14 cellular contexts compared by ENCODE assay signal in the genomic region with DNA sequence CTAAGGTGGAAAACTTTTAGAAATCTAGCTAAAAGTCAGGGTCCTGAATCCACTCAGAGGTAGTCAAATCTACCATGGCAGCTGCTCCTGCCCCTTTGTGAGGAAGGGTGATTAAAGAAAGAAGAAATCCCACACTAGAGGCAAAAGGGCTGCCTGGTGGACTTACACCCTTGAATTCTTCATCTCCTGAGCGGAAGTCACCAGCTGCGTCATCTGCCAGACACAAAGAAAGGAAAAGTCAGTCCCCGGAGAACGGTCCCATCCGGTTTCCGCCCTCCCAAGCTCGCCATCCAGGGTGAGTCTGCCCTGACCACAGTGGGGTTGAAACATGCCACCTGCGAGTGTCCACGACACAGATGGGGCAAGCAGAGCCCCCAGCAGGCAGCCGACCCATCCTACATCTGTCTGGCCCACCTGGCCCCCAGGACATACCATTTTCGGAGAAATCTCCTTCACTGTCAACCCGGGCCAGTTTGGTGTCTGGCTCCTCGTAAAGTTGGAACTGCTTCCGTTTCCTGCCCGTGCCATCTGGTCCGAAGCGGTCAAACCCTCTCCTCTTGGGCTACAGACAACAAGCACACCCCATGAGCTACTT. TPM values are rescaled to one million over a fixed set of nuclear protein-coding genes. Genes with fewer than 3 reads are reported as not detected.
DNase-seq lines count a peak whose midpoint lies in the region; ATAC-seq and TF ChIP-seq lines count a peak whose summit lies in the region.
"Had no signal": no experiment of that assay in that cellular context is flagged by ENCODE, and none has a peak within 500 bp of the region (broad histone marks: within the 10 kb centered on the region; RNA-seq: fewer than 3 reads in every experiment).

No MANE protein-coding gene starts in this region.

- TF ChIP-seq CTCF in osteoblast (IDR thresholded peaks at IDR 0.05; ENCODE audit: extremely low read depth, low read depth, low read length), result no peak

- ATAC-seq in activated CD4-positive, alpha-beta T cell treated with anti-CD3 and anti-CD28 coated beads for 36 hours, result no peak

- H3K36me3 ChIP-seq in osteoblast (ENCODE audit: insufficient read depth, low read length), result peaks cover 59% of the 10 kb centered on the region

- H3K79me2 ChIP-seq in osteoblast (ENCODE audit: insufficient read depth, low read length), result peaks cover 67% of the 10 kb centered on the region

- CTCF ChIA-PET in activated CD4-positive, alpha-beta T cell treated with anti-CD3 and anti-CD28 coated beads for 36 hours (lab: Charles Lee), result interaction anchor here (0.5 to 1.0 kb wide), 2 partner anchors 9 to 801 kb away, joined by 3 read pairs; no protein-coding TSS in a partner anchor

- H2AFZ ChIP-seq in osteoblast (ENCODE audit: low read length), result no peak overlapping the region

- in situ Hi-C loops in G401 (cut with HindIII; ENCODE audit: low sequenced_read_pairs), result no loop called here

- peaks cover 47% of the 10 kb centered on the region for H4K20me1 ChIP-seq in osteoblast (ENCODE audit: insufficient read depth, low read length)

- no peaks in the 10 kb centered on the region for H3K9me3 ChIP-seq in osteoblast (ENCODE audit: low read depth, low read length)
- H3K9me3 ChIP-seq: BLaER1 treated with 17β-estradiol and CSF1 and Interleukin-3, amounts not matched to agents 10 nM and 100 nM; HAP-1 had no signal

- POLR2A ChIA-PET in activated CD4-positive, alpha-beta T cell treated with anti-CD3 and anti-CD28 coated beads for 36 hours (lab: Charles Lee), result interaction anchor here (0.6 to 1.1 kb wide), 4 partner anchors 13 to 156 kb away, joined by 3 to 4 read pairs (median 3); a partner anchor contains a TSS

- DNase-seq in activated CD4-positive, alpha-beta T cell treated with anti-CD3 and anti-CD28 coated beads for 36 hours, result no peak
- DNase-seq in activated CD4-positive, alpha-beta T cell treated with anti-CD3 and anti-CD28 coated beads, Interleukin-2, amount 50 U/mL, for 1 hour, result no peak
- DNase-seq in G401 (ENCODE audit: low spot score) (peak; percentile 39), cerebellum (ENCODE audit: low spot score) (peak; percentile 19), osteoblast (ENCODE audit: insufficient read length, low spot score, missing footprints) (peak; percentile 66), cortex of kidney (lab: John Stamatoyannopoulos, UW) (no peak), NCI-H128 (lab: John Stamatoyannopoulos, UW; ENCODE audit: unreplicated experiment) (no peak), COLO668 (lab: John Stamatoyannopoulos, UW; ENCODE audit: unreplicated experiment) (no peak)
- DNase-seq: NCI-H1436, NCI-H2029 treated with DMSO at 0.1 percent for 48 hours, NCI-H510A treated with DMSO at 0.1 percent for 48 hours had no signal

- peaks cover 5% of the 10 kb centered on the region for H3K4me1 ChIP-seq in osteoblast (ENCODE audit: insufficient read depth, low read length)
- H3K4me1 ChIP-seq: HAP-1 had no signal

- no peak overlapping the region for H3K4me3 Mint-ChIP-seq in activated CD4-positive, alpha-beta T cell treated with anti-CD3 and anti-CD28 coated beads for 36 hours
- H3K4me3 Mint-ChIP-seq: IgD-negative memory B cell had no signal

- H3K27me3 ChIP-seq in osteoblast (ENCODE audit: insufficient read depth, low read length), result no peaks in the 10 kb centered on the region
- H3K27me3 ChIP-seq: BLaER1 treated with 17β-estradiol and CSF1 and Interleukin-3, amounts not matched to agents 10 nM and 100 nM had no signal

- H3K4me1 Mint-ChIP-seq in activated CD4-positive, alpha-beta T cell treated with anti-CD3 and anti-CD28 coated beads for 36 hours, result peaks cover 20% of the 10 kb centered on the region

- H3K4me3 ChIP-seq in osteoblast (ENCODE audit: insufficient read depth, low read length), result no peak overlapping the region
- H3K4me3 ChIP-seq: HAP-1 had no signal

- intact Hi-C loops in activated CD4-positive, alpha-beta T cell treated with anti-CD3 and anti-CD28 coated beads for 36 hours (cut with DNase I, micrococcal nuclease), result no loop called here

- H3K4me2 ChIP-seq in osteoblast (ENCODE audit: insufficient read depth, low read length), result no peak overlapping the region

- H3K27me3 Mint-ChIP-seq in activated CD4-positive, alpha-beta T cell treated with anti-CD3 and anti-CD28 coated beads for 36 hours, result no peaks in the 10 kb centered on the region
- H3K27me3 Mint-ChIP-seq: IgD-negative memory B cell had no signal

- no peak overlapping the region for H3K27ac ChIP-seq in osteoblast (ENCODE audit: low read depth, low read length)

- no peaks in the 10 kb centered on the region for H3K9me3 Mint-ChIP-seq in activated CD4-positive, alpha-beta T cell treated with anti-CD3 and anti-CD28 coated beads for 36 hours (ENCODE audit: low read depth)
- H3K9me3 Mint-ChIP-seq: IgD-negative memory B cell had no signal

- peak overlapping the region; percentile 79 for H3K27ac Mint-ChIP-seq in activated CD4-positive, alpha-beta T cell treated with anti-CD3 and anti-CD28 coated beads for 36 hours

- H3K36me3 Mint-ChIP-seq in activated CD4-positive, alpha-beta T cell treated with anti-CD3 and anti-CD28 coated beads for 36 hours (ENCODE audit: low read depth), result peaks cover 49% of the 10 kb centered on the region

RNA-seq across cellular contexts. Expression of a gene that starts 7.7 kb away (rescaled TPM):
- total RNA-seq in activated CD4-positive, alpha-beta T cell treated with anti-CD3 and anti-CD28 coated beads for 36 hours, result 10 to 100 TPM; 47.9 to 54.3 TPM
- 19.6 and 25.3 TPM in 2 replicates for total RNA-seq in G401 (2014; rRNA removed; shearing (Covaris generic))
- total RNA-seq in cerebellum, result 14.0 TPM
- 18.1 and 18.6 TPM in 2 replicates for total RNA-seq in osteoblast

RNA-seq across cellular contexts. Expression of a gene that starts 39.5 kb away (rescaled TPM):
- 100 to 1,000 TPM; 106 to 126 TPM for total RNA-seq in activated CD4-positive, alpha-beta T cell treated with anti-CD3 and anti-CD28 coated beads for 36 hours
- total RNA-seq in G401 (2014; rRNA removed; shearing (Covaris generic)), result 7.4 and 8.6 TPM in 2 replicates
- total RNA-seq in cerebellum, result 23.5 TPM
- 25.0 and 25.7 TPM in 2 replicates for total RNA-seq in osteoblast

RNA-seq across cellular contexts. Expression of a gene that starts 46.9 kb away (rescaled TPM):
- 10 to 100 TPM; 76.2 to 89.9 TPM for total RNA-seq in activated CD4-positive, alpha-beta T cell treated with anti-CD3 and anti-CD28 coated beads for 36 hours
- 86.3 and 92.4 TPM in 2 replicates for total RNA-seq in G401 (2014; rRNA removed; shearing (Covaris generic))
- 98.3 TPM for total RNA-seq in cerebellum
- total RNA-seq in osteoblast, result 63.9 and 69.5 TPM in 2 replicates

Comparison
In these comparisons a context has a peak if more than half of its experiments do, and no peak if none do; other contexts are left out.
1. DNase-seq: peak in G401 (single experiment), cerebellum (single experiment) and osteoblast (single experiment); none in activated CD4-positive, alpha-beta T cell treated with anti-CD3 and anti-CD28 coated beads for 36 hours (single experiment), activated CD4-positive, alpha-beta T cell treated with anti-CD3 and anti-CD28 coated beads, Interleukin-2, amount 50 U/mL, for 1 hour (single experiment), cortex of kidney (single experiment), NCI-H128 (single experiment) and COLO668 (single experiment).